ENCODE assay signal across 26 cellular contexts in the genomic region with DNA sequence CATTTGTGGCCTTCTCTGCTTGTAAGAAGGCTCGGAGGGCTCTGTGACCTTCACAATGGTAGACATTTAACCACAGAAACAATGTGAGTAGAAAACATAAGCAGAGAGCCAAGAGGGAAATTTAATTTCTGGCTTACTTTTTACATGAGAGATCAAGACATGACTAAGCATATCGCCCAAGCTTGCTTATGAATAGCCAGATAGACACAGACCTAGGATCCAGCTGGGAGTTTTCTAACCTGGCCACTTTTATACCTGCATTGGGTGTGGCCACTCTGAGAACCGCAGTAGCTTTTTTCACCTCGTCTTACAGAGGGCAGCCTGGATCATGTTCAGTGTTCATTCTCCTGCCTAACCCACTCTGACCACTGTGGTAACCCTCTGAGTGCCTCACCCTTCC.
"Had no signal": no experiment of that assay in that cellular context is flagged by ENCODE, and none has a peak within 500 bp of the region (broad histone marks: within the 10 kb centered on the region; RNA-seq: fewer than 3 reads in every experiment).

No MANE protein-coding gene starts in this region.

- H3K27me3 ChIP-seq: MG63 had no signal

- H3K9me3 ChIP-seq: MG63, SJSA1 had no signal

- DNase-seq: IMR-90; Karpas-422; KG1; MG63; NCI-H1092 treated with DMSO at 0.1 percent for 48 hours; NCI-H1436; NCI-H187; NCI-H2029; NCI-H2081 treated with DMSO at 0.1 percent for 48 hours; NCI-H2171; NCI-H226; NCI-H446; NCI-H510A; NCI-H524 treated with DMSO at 0.1 percent for 48 hours; NCI-H69; NCI-H774; NK-92 treated with Interleukin-12 subunit alpha and Interleukin-12 subunit beta, amount 100 ng/mL, for 24 hours; PC-3; SHP77 treated with DMSO at 0.1 percent for 48 hours; T-cell had no signal

- H3K27ac ChIP-seq: RWPE1, SJSA1, SK-N-MC had no signal

- H3K36me3 ChIP-seq: MG63, SJSA1 had no signal

- H3K4me3 ChIP-seq: MG63, SJSA1, SK-N-MC had no signal

- H3K4me1 ChIP-seq: SJSA1 had no signal

- ATAC-seq: HepG2, Panc1, PC-3, Right ventricle myocardium inferior, T-cell had no signal
